Comparison of ENCODE assay signal across 29 cellular contexts in genomic region chr3:184196536-184196935, GRCh38. TPM values are rescaled to one million over a fixed set of nuclear protein-coding genes. Genes with fewer than 3 reads are reported as not detected.
DNase-seq lines count a peak whose midpoint lies in the region; ATAC-seq and TF ChIP-seq lines count a peak whose summit lies in the region.
"Had no signal": no experiment of that assay in that cellular context is flagged by ENCODE, and none has a peak within 500 bp of the region (broad histone marks: within the 10 kb centered on the region; RNA-seq: fewer than 3 reads in every experiment).

No MANE protein-coding gene starts in this region.

- no peaks in the 10 kb centered on the region for H3K27me3 Mint-ChIP-seq in stimulated activated naive CD8-positive, alpha-beta T cell treated with anti-CD3 and anti-CD28 coated beads, Interleukin-15, amount 100 ng/mL, for 72 hours
- no peaks in the 10 kb centered on the region for H3K27me3 Mint-ChIP-seq in activated naive CD4-positive, alpha-beta T cell treated with anti-CD3 and anti-CD28 coated beads for 36 hours (ENCODE audit: low read depth)
- H3K27me3 Mint-ChIP-seq: activated CD4-positive, alpha-beta memory T cell treated with anti-CD3 and anti-CD28 coated beads for 36 hours; naive B cell had no signal

- CTCF ChIA-PET in RWPE1 (lab: Yijun Ruan, JAX), result interaction anchor here (0.6 to 0.7 kb wide), 2 partner anchors 10 to 27 kb away, joined by 3 read pairs; no protein-coding TSS in a partner anchor
- CTCF ChIA-PET in activated naive CD4-positive, alpha-beta T cell treated with anti-CD3 and anti-CD28 coated beads for 36 hours (lab: Charles Lee), result interaction anchor here (5.8 kb wide), 1 partner anchor 31 kb away, joined by 23 read pairs; no protein-coding TSS in a partner anchor

- ATAC-seq in stimulated activated naive CD8-positive, alpha-beta T cell treated with anti-CD3 and anti-CD28 coated beads, Interleukin-15, amount 100 ng/mL, for 72 hours, result peak; percentile 10
- ATAC-seq in stimulated activated naive CD8-positive, alpha-beta T cell treated with anti-CD3 and anti-CD28 coated beads, Interleukin-15, Interleukin-2, amounts not matched to agents 100 U/mL and 50 U/mL, for 24 hours, result no peak
- ATAC-seq in left colon, result peak; percentile 12
- peak; percentile 29 for ATAC-seq in stimulated activated effector memory CD8-positive, alpha-beta T cell treated with anti-CD3 and anti-CD28 coated beads, Interleukin-12 subunit alpha, Interleukin-12 subunit beta, amount 100 ng/mL, for 72 hours
- ATAC-seq: activated CD4-positive, CD25-positive, alpha-beta regulatory T cell treated with anti-CD3 and anti-CD28 coated beads, Interleukin-2, amount 50 U/mL, for 24 hours; CD8-positive, alpha-beta T cell; GM12878; sciatic nerve had no signal

- no peak overlapping the region for H3K4me3 Mint-ChIP-seq in stimulated activated naive CD8-positive, alpha-beta T cell treated with anti-CD3 and anti-CD28 coated beads, Interleukin-15, amount 100 ng/mL, for 72 hours
- no peak overlapping the region for H3K4me3 Mint-ChIP-seq in stimulated activated effector memory CD8-positive, alpha-beta T cell treated with anti-CD3 and anti-CD28 coated beads, Interleukin-12 subunit alpha, Interleukin-12 subunit beta, amount 100 ng/mL, for 72 hours
- H3K4me3 Mint-ChIP-seq in activated naive CD4-positive, alpha-beta T cell treated with anti-CD3 and anti-CD28 coated beads for 36 hours, result no peak overlapping the region
- H3K4me3 Mint-ChIP-seq: activated CD4-positive, alpha-beta memory T cell treated with anti-CD3 and anti-CD28 coated beads for 36 hours; activated naive CD4-positive, alpha-beta T cell treated with anti-CD3 and anti-CD28 coated beads, Interleukin-2, amount 10 ng/mL, durations not matched to agents 7 days and 5 days; CD8-positive, alpha-beta T cell; naive B cell; T-helper 1 cell treated with Interleukin-12 subunit alpha and Interleukin-12 subunit beta and Interleukin-4 antibody, amounts not matched to agents 30 μg/mL and 1 μg/mL, for 36 hours had no signal

- intact Hi-C loops in left colon (cut with DNase I, micrococcal nuclease), result no loop called here
- intact Hi-C loops in activated naive CD4-positive, alpha-beta T cell treated with anti-CD3 and anti-CD28 coated beads for 36 hours (cut with micrococcal nuclease), result no loop called here

- DNase-seq in stimulated activated naive CD8-positive, alpha-beta T cell treated with anti-CD3 and anti-CD28 coated beads, Interleukin-15, amount 100 ng/mL, for 72 hours, result no peak
- DNase-seq in stimulated activated naive CD8-positive, alpha-beta T cell treated with anti-CD3 and anti-CD28 coated beads, Interleukin-15, Interleukin-2, amounts not matched to agents 100 U/mL and 50 U/mL, for 24 hours, result no peak
- DNase-seq in RWPE1 (ENCODE audit: low spot score) (no peak), left colon (no peak), inferior parietal cortex (ENCODE audit: extremely low spot score) (no peak), SW 1271 (lab: John Stamatoyannopoulos, UW) (no peak)
- no peak for DNase-seq in stimulated activated effector memory CD8-positive, alpha-beta T cell treated with anti-CD3 and anti-CD28 coated beads, Interleukin-12 subunit alpha, Interleukin-12 subunit beta, amount 100 ng/mL, for 72 hours (ENCODE audit: low spot score in 2 of 2)
- DNase-seq in activated naive CD4-positive, alpha-beta T cell treated with anti-CD3 and anti-CD28 coated beads for 36 hours, result no peak
- DNase-seq: activated CD4-positive, alpha-beta memory T cell treated with anti-CD3 and anti-CD28 coated beads for 36 hours; activated naive CD4-positive, alpha-beta T cell treated with anti-CD3 and anti-CD28 coated beads, Interleukin-2, amount 10 ng/mL, durations not matched to agents 7 days and 5 days; amniotic stem cell; CD8-positive, alpha-beta T cell; dorsolateral prefrontal cortex; foreskin fibroblast; islet precursor cell; KG1; MM.1S; naive B cell; NCI-H2081 treated with DMSO at 0.1 percent for 48 hours; stimulated activated CD4-positive, alpha-beta T cell treated with anti-CD3 and anti-CD28 coated beads, Interleukin-12 subunit alpha, Interleukin-12 subunit beta, amount 100 ng/mL, for 4 hours; stimulated activated CD4-positive, alpha-beta T cell treated with anti-CD3 and anti-CD28 coated beads, Interleukin-2, amount 100 ng/mL, for 48 hours had no signal

- peaks cover 44% of the 10 kb centered on the region for H3K36me3 Mint-ChIP-seq in stimulated activated effector memory CD8-positive, alpha-beta T cell treated with anti-CD3 and anti-CD28 coated beads, Interleukin-12 subunit alpha, Interleukin-12 subunit beta, amount 100 ng/mL, for 72 hours
- peaks cover 8% of the 10 kb centered on the region for H3K36me3 Mint-ChIP-seq in activated naive CD4-positive, alpha-beta T cell treated with anti-CD3 and anti-CD28 coated beads for 36 hours (ENCODE audit: low read depth)

- H3K9me3 Mint-ChIP-seq in stimulated activated naive CD8-positive, alpha-beta T cell treated with anti-CD3 and anti-CD28 coated beads, Interleukin-15, amount 100 ng/mL, for 72 hours, result no peaks in the 10 kb centered on the region
- H3K9me3 Mint-ChIP-seq in stimulated activated effector memory CD8-positive, alpha-beta T cell treated with anti-CD3 and anti-CD28 coated beads, Interleukin-12 subunit alpha, Interleukin-12 subunit beta, amount 100 ng/mL, for 72 hours, result no peaks in the 10 kb centered on the region
- H3K9me3 Mint-ChIP-seq in activated naive CD4-positive, alpha-beta T cell treated with anti-CD3 and anti-CD28 coated beads for 36 hours, result no peaks in the 10 kb centered on the region
- H3K9me3 Mint-ChIP-seq: activated CD4-positive, alpha-beta memory T cell treated with anti-CD3 and anti-CD28 coated beads for 36 hours; activated naive CD4-positive, alpha-beta T cell treated with anti-CD3 and anti-CD28 coated beads, Interleukin-2, amount 10 ng/mL, durations not matched to agents 7 days and 5 days; CD8-positive, alpha-beta T cell; naive B cell; T-helper 1 cell treated with Interleukin-12 subunit alpha and Interleukin-12 subunit beta and Interleukin-4 antibody, amounts not matched to agents 30 μg/mL and 1 μg/mL, for 36 hours had no signal

- TF ChIP-seq CTCF in RWPE1 (conservative IDR thresholded peaks at IDR 0.05; ENCODE audit: low read depth), result no peak

- H3K27ac ChIP-seq in RWPE1, result 0 out of 2 replicates have a peak overlapping the region, but pooled peaks have one; percentile 1
- H3K27ac ChIP-seq: dorsolateral prefrontal cortex, esophagus muscularis mucosa, prostate gland, tibial artery had no signal

- POLR2A ChIA-PET in RWPE1 (lab: Yijun Ruan, JAX; ENCODE audit: low non-redundant PET), result no interaction called here

- H3K4me1 Mint-ChIP-seq in stimulated activated naive CD8-positive, alpha-beta T cell treated with anti-CD3 and anti-CD28 coated beads, Interleukin-15, amount 100 ng/mL, for 72 hours, result no peaks in the 10 kb centered on the region
- no peaks in the 10 kb centered on the region for H3K4me1 Mint-ChIP-seq in stimulated activated effector memory CD8-positive, alpha-beta T cell treated with anti-CD3 and anti-CD28 coated beads, Interleukin-12 subunit alpha, Interleukin-12 subunit beta, amount 100 ng/mL, for 72 hours
- H3K4me1 Mint-ChIP-seq in activated naive CD4-positive, alpha-beta T cell treated with anti-CD3 and anti-CD28 coated beads for 36 hours (ENCODE audit: low read depth), result no peaks in the 10 kb centered on the region
- H3K4me1 Mint-ChIP-seq: activated naive CD4-positive, alpha-beta T cell treated with anti-CD3 and anti-CD28 coated beads, Interleukin-2, amount 10 ng/mL, durations not matched to agents 7 days and 5 days had no signal

- H3K27ac Mint-ChIP-seq in stimulated activated naive CD8-positive, alpha-beta T cell treated with anti-CD3 and anti-CD28 coated beads, Interleukin-15, amount 100 ng/mL, for 72 hours, result no peak overlapping the region
- H3K27ac Mint-ChIP-seq in stimulated activated effector memory CD8-positive, alpha-beta T cell treated with anti-CD3 and anti-CD28 coated beads, Interleukin-12 subunit alpha, Interleukin-12 subunit beta, amount 100 ng/mL, for 72 hours, result no peak overlapping the region
- no peak overlapping the region for H3K27ac Mint-ChIP-seq in activated naive CD4-positive, alpha-beta T cell treated with anti-CD3 and anti-CD28 coated beads for 36 hours
- H3K27ac Mint-ChIP-seq: activated CD4-positive, alpha-beta memory T cell treated with anti-CD3 and anti-CD28 coated beads for 36 hours; activated naive CD4-positive, alpha-beta T cell treated with anti-CD3 and anti-CD28 coated beads, Interleukin-2, amount 10 ng/mL, durations not matched to agents 7 days and 5 days; CD8-positive, alpha-beta T cell; T-helper 1 cell treated with Interleukin-12 subunit alpha and Interleukin-12 subunit beta and Interleukin-4 antibody, amounts not matched to agents 30 μg/mL and 1 μg/mL, for 36 hours had no signal

RNA-seq across cellular contexts. Expression of gene ABCF3, which starts 10.5 kb away (rescaled TPM):
- total RNA-seq in left colon, result 10 to 100 TPM; 56.1 to 69.2 TPM
- total RNA-seq in activated naive CD4-positive, alpha-beta T cell treated with anti-CD3 and anti-CD28 coated beads for 36 hours, result 10 to 100 TPM; 38.5 to 39.1 TPM

RNA-seq across cellular contexts. Expression of gene AP2M1, which starts 21.9 kb away (rescaled TPM):
- 100 to 1,000 TPM; 211 to 219 TPM for total RNA-seq in left colon
- total RNA-seq in activated naive CD4-positive, alpha-beta T cell treated with anti-CD3 and anti-CD28 coated beads for 36 hours, result 100 to 1,000 TPM; 206 to 212 TPM

RNA-seq across cellular contexts. Expression of gene VWA5B2, which starts 32.8 kb away (rescaled TPM):
- 1 to 10 TPM; 2.2 to 3.3 TPM for total RNA-seq in left colon
- not detected for total RNA-seq in activated naive CD4-positive, alpha-beta T cell treated with anti-CD3 and anti-CD28 coated beads for 36 hours
- total RNA-seq: activated CD4-positive, alpha-beta memory T cell treated with anti-CD3 and anti-CD28 coated beads for 36 hours; GM12878; mesenteric fat pad had no signal

RNA-seq across cellular contexts. Expression of gene DVL3, which starts 41.4 kb away (rescaled TPM):
- total RNA-seq in left colon, result 10 to 100 TPM; 63.2 to 66.3 TPM
- total RNA-seq in activated naive CD4-positive, alpha-beta T cell treated with anti-CD3 and anti-CD28 coated beads for 36 hours, result 10 to 100 TPM; 19.6 to 19.9 TPM

RNA-seq across cellular contexts. Expression of gene ALG3, which starts 52.2 kb away (rescaled TPM):
- total RNA-seq in left colon, result 10 to 100 TPM; 25.0 to 40.3 TPM
- 10 to 100 TPM; 28.9 to 31.0 TPM for total RNA-seq in activated naive CD4-positive, alpha-beta T cell treated with anti-CD3 and anti-CD28 coated beads for 36 hours
